ENCODE assay signal across 8 cellular contexts in the genomic region with DNA sequence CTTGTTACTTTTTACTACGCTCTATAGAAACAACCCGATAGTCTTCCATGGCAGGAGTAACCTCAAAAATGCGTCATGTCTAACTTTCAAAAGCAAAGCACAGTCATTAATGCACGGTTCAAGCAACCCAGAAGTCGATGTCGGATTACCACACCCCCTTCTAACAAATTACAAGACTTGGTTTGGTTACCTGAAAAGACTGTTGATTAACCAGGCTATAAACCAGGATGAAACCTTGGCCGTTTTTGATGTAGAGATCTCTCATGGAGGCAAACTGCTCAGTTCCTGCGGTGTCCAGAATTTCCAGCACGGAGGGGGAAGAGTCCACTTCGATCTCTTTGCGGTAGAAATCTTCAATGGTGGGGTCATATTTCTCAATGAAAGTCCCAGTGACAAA. TPM values are rescaled to one million over a fixed set of nuclear protein-coding genes. Genes with fewer than 3 reads are reported as not detected.
DNase-seq lines count a peak whose midpoint lies in the region; ATAC-seq and TF ChIP-seq lines count a peak whose summit lies in the region.

No MANE protein-coding gene starts in this region.

- H3K27ac ChIP-seq in left ventricle myocardium inferior (replicated peaks), result peak overlapping the region; percentile 96

- no peaks in the 10 kb centered on the region for H3K27me3 Mint-ChIP-seq in IgD-negative memory B cell
- H3K27me3 Mint-ChIP-seq in activated naive CD8-positive, alpha-beta T cell, result no peaks in the 10 kb centered on the region

- peak overlapping the region; percentile 84 for H3K4me3 ChIP-seq in left ventricle myocardium inferior
- H3K4me3 ChIP-seq in iPS-18c (ENCODE audit: insufficient read depth, low read depth, low read length), result peak overlapping the region; percentile 52

- no peaks in the 10 kb centered on the region for H3K9me3 Mint-ChIP-seq in IgD-negative memory B cell
- H3K9me3 Mint-ChIP-seq in activated naive CD8-positive, alpha-beta T cell (ENCODE audit: low read depth), result no peaks in the 10 kb centered on the region

- no peak for TF ChIP-seq CTCF in left ventricle myocardium inferior (IDR thresholded peaks at IDR 0.05; ENCODE audit: borderline replicate concordance)

- H3K4me1 ChIP-seq in left ventricle myocardium inferior, result peaks cover 44% of the 10 kb centered on the region

- no peaks in the 10 kb centered on the region for H3K36me3 Mint-ChIP-seq in IgD-negative memory B cell
- H3K36me3 Mint-ChIP-seq in activated naive CD8-positive, alpha-beta T cell, result peaks cover 10% of the 10 kb centered on the region

- DNase-seq in left ventricle myocardium inferior (no peak), left cardiac atrium (no peak), amygdala (lab: John Stamatoyannopoulos, UW) (no peak), putamen (ENCODE audit: low spot score) (no peak)
- DNase-seq in stimulated activated naive CD8-positive, alpha-beta T cell treated with anti-CD3 and anti-CD28 coated beads, Interleukin-15, Interleukin-2, amounts not matched to agents 100 U/mL and 50 U/mL, for 24 hours, result no peak

- H3K4me1 Mint-ChIP-seq in IgD-negative memory B cell, result peaks cover 12 to 23% (median 21%) of the 10 kb centered on the region in 3 donors
- H3K4me1 Mint-ChIP-seq in activated naive CD8-positive, alpha-beta T cell (ENCODE audit: low read depth), result peaks cover 43% of the 10 kb centered on the region

- peaks cover 11% of the 10 kb centered on the region for H3K36me3 ChIP-seq in left ventricle myocardium inferior

- peak overlapping the region; percentile 91 to 95 (median 93) for H3K27ac Mint-ChIP-seq in IgD-negative memory B cell
- H3K27ac Mint-ChIP-seq in activated naive CD8-positive, alpha-beta T cell, result peak overlapping the region; percentile 97

- ATAC-seq in left cardiac atrium, result no peak
- ATAC-seq in stimulated activated naive CD8-positive, alpha-beta T cell treated with anti-CD3 and anti-CD28 coated beads, Interleukin-15, Interleukin-2, amounts not matched to agents 100 U/mL and 50 U/mL, for 24 hours, result peak; percentile 29

- no peaks in the 10 kb centered on the region for H3K9me3 ChIP-seq in left ventricle myocardium inferior (replicated peaks)
- H3K9me3 ChIP-seq in iPS-18c (ENCODE audit: control insufficient read depth, insufficient read depth, low read length), result no peaks in the 10 kb centered on the region

- H3K27me3 ChIP-seq in left ventricle myocardium inferior (ENCODE audit: low read depth), result no peaks in the 10 kb centered on the region

- peak overlapping the region; percentile 90 to 97 (median 94) for H3K4me3 Mint-ChIP-seq in IgD-negative memory B cell
- peak overlapping the region; percentile 96 for H3K4me3 Mint-ChIP-seq in activated naive CD8-positive, alpha-beta T cell

- intact Hi-C loops in left ventricle myocardium inferior (cut with micrococcal nuclease) (no loop called here), left cardiac atrium (cut with DNase I) (no loop called here)

RNA-seq across cellular contexts. Expression of a gene that starts 2.4 kb away (rescaled TPM):
- total RNA-seq in left ventricle myocardium inferior (15.3 TPM), left cardiac atrium (10 to 100 TPM; 20.6 to 25.4 TPM)
- 13.9 TPM for polyA plus RNA-seq in IgD-negative memory B cell
